ENCODE assay signal across 9 cellular contexts in the genomic region with DNA sequence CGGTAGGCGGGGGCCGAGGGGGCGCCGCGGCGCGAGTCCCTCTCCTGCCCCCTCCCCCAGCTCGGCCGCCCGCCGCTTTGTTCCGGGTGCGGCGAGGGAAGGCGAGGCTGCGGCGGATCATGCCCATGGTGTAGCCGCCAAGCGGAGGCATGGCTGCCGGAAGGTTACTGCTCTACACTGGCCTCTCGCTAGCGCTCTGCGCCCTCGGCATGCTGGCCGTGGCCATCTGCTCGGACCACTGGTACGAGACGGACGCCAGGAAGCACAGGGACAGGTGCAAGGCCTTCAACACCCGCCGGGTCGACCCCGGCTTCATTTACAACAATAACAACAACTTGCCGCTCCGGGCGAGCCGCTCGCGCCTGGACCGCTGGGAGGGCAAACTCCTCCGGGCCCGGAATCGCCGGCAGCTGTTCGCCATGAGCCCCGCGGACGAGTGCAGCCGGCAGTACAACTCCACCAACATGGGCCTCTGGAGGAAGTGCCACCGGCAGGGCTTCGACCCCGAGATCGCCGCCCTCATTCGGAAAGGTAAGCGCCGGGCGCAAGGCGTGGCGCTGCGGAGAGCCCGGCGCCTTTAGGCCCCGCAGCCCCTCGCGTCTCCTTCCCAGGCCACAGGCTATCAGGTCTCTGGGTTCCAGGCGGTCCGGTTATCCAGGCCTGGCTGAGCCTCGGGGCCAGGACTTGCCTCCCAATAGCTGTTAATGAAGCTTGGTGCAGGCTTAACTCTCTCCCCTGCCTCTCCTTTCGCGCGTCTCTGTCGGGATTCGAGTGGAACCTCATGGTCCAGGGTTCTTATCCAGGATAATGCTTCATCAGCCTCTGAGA. TPM values are rescaled to one million over a fixed set of nuclear protein-coding genes. Genes with fewer than 3 reads are reported as not detected.
DNase-seq lines count a peak whose midpoint lies in the region; ATAC-seq, FAIRE-seq and TF ChIP-seq lines count a peak whose summit lies in the region.
"Had no signal": no experiment of that assay in that cellular context is flagged by ENCODE, and none has a peak within 500 bp of the region (broad histone marks: within the 10 kb centered on the region; RNA-seq: fewer than 3 reads in every experiment).

No MANE protein-coding gene starts in this region.

- CTCF ChIA-PET in A549 (lab: Yijun Ruan, JAX): no interaction called here

- POLR2A ChIA-PET in A549 (lab: Yijun Ruan, JAX): interaction anchor here (2.8 kb wide), 1 partner anchor 60 kb away, joined by 14 read pairs; a partner anchor contains a TSS

- peak in 1 of 2 experiments; percentile 31 for DNase-seq in A549 (ENCODE audit: low read depth in 1 of 2, low spot score in 1 of 2)
- DNase-seq in RPMI7951 (ENCODE audit: low read depth): peak; percentile 34
- DNase-seq in coronary artery (ENCODE audit: low spot score): no peak
- peak in 1 of 2 donors; percentile 16 for DNase-seq in memory B cell (ENCODE audit: low spot score in 2 of 2)
- no peak for DNase-seq in tibial artery
- DNase-seq in MV-4-11 (lab: John Stamatoyannopoulos, UW): no peak

- no peak for TF ChIP-seq EP300 in A549 (IDR thresholded peaks at IDR 0.05)

- peaks cover 13% of the 10 kb centered on the region; the same call in 2 of the 3 replicates for H3K4me1 ChIP-seq in A549
- H3K4me1 ChIP-seq in tibial artery: peaks cover 0 to 42% (median 39%) of the 10 kb centered on the region in 4 donors

- TF ChIP-seq POLR2A in A549 (IDR thresholded peaks at IDR 0.05; ENCODE audit: low read length): no peak

- TF ChIP-seq CTCF in A549 (IDR thresholded peaks at IDR 0.05) (no peak), coronary artery (IDR thresholded peaks at IDR 0.05) (no peak), tibial artery (IDR thresholded peaks at IDR 0.05) (no peak)

- H3K4me2 ChIP-seq in A549: peak overlapping the region; percentile 99

- H3K4me3 Mint-ChIP-seq in memory B cell: peak overlapping the region; percentile 77

- H3K27ac ChIP-seq in A549 (peak overlapping the region; percentile 47 to 75; a peak in 5 of 6 replicates), coronary artery (no peak overlapping the region), tibial artery (no peak overlapping the region)
- H3K27ac ChIP-seq: epithelial cell of prostate had no signal

- H3K27me3 Mint-ChIP-seq in memory B cell: peaks cover 20% of the 10 kb centered on the region

- H3K9me3 Mint-ChIP-seq in memory B cell: no peaks in the 10 kb centered on the region

- no peaks in the 10 kb centered on the region for H3K36me3 Mint-ChIP-seq in memory B cell

- intact Hi-C loops in tibial artery (cut with DNase I; ENCODE audit: low total_unique reads): no loop called here

- H3K27me3 ChIP-seq in tibial artery: peaks cover 0 to 68% of the 10 kb centered on the region in 2 donors

- H3K9me3 ChIP-seq in A549 (no peaks in the 10 kb centered on the region), tibial artery (no peaks in the 10 kb centered on the region)

- H3K4me3 ChIP-seq in A549 (peak overlapping the region; percentile 65), GM08714 (ENCODE audit: low read length) (peak overlapping the region; percentile 40; the same call in 1 of the 2 replicates), coronary artery (peak overlapping the region; percentile 71), tibial artery (peak overlapping the region; percentile 43 to 58)

- 45% methylated on average over 12 of the region's 75 CpGs for WGBS in A549 (ENCODE audit: missing lambda C conversion rate)

- no peak overlapping the region for H3K27ac Mint-ChIP-seq in memory B cell

- H3K4me1 Mint-ChIP-seq in memory B cell: peaks cover 12% of the 10 kb centered on the region

- peak; percentile 46 to 70 for ATAC-seq in A549
- peak; percentile 26 for ATAC-seq in memory B cell (ENCODE audit: low read depth)
- ATAC-seq in GM21576 (IDR thresholded peaks at IDR 0.05; ENCODE audit: unreplicated experiment): no peak

- TF ChIP-seq RAD21 in A549 (conservative IDR thresholded peaks at IDR 0.05 in 1 of 2, IDR thresholded peaks at IDR 0.05 in 1 of 2): no peak

- FAIRE-seq in A549 (lab: Jason Lieb, UNC): no peak

- no peaks in the 10 kb centered on the region for H3K36me3 ChIP-seq in tibial artery

TF ChIP-seq in A549, 52 proteins besides CTCF, POLR2A, EP300 and RAD21:
- no peak for TF ChIP-seq NPAS2 (CRISPR knock-in tag; IDR thresholded peaks at IDR 0.05; ENCODE audit: borderline replicate concordance)
- TF ChIP-seq ZFP36 (IDR thresholded peaks at IDR 0.05; ENCODE audit: borderline replicate concordance, partially characterized antibody): no peak
- TF ChIP-seq HDAC2 (IDR thresholded peaks at IDR 0.05): no peak
- TF ChIP-seq, protein P1, sequence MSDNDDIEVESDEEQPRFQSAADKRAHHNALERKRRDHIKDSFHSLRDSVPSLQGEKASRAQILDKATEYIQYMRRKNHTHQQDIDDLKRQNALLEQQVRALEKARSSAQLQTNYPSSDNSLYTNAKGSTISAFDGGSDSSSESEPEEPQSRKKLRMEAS (IDR thresholded peaks at IDR 0.05): peak; percentile 26; the same call in 1 of the 2 replicates
- TF ChIP-seq MYC (IDR thresholded peaks at IDR 0.05; ENCODE audit: borderline replicate concordance, low read length): no peak
- TF ChIP-seq RNF2 (IDR thresholded peaks at IDR 0.05; ENCODE audit: borderline replicate concordance, low read depth): 0 out of 2 replicates have a peak, but pooled peaks have one; percentile 53
- no peak for TF ChIP-seq JUNB (IDR thresholded peaks at IDR 0.05)
- no peak for TF ChIP-seq FOSL2 (IDR thresholded peaks at IDR 0.05)
- no peak for TF ChIP-seq FOSL2 (CRISPR knock-in tag; IDR thresholded peaks at IDR 0.05)
- TF ChIP-seq, protein P2, sequence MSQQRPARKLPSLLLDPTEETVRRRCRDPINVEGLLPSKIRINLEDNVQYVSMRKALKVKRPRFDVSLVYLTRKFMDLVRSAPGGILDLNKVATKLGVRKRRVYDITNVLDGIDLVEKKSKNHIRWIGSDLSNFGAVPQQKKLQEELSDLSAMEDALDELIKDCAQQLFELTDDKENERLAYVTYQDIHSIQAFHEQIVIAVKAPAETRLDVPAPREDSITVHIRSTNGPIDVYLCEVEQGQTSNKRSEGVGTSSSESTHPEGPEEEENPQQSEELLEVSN (IDR thresholded peaks at IDR 0.05; ENCODE audit: borderline replicate concordance, low read depth): 0 out of 2 replicates have a peak, but pooled peaks have one; percentile 31
- TF ChIP-seq NR3C1 (IDR thresholded peaks at IDR 0.05): no peak

RNA-seq across cellular contexts. Expression of a gene that starts 0.5 kb away (rescaled TPM):
- polyA plus RNA-seq in A549 (2011; rRNA removed): 0.93 and 1.1 TPM in 2 replicates
- 0.21 and 0.28 TPM in 2 replicates for polyA plus RNA-seq in A549 (2012; cell fraction: cytosol; rRNA removed)
- 0.68 and 0.72 TPM in 2 replicates for polyA plus RNA-seq in A549 (2012; cell fraction: nucleus; rRNA removed)
- 0.84 to 1.1 TPM (median 0.88 TPM) in 3 replicates for polyA plus RNA-seq in A549 (2017; fragmentation: RNase III; extraction: RNeasy Plus Mini Kit Qiagen cat#74134 plus additional on column Dnase treatment)
- polyA minus RNA-seq in A549 (2011; rRNA and poly(A)+ RNA removed): 1.9 TPM in 2 replicates
- 4.1 and 4.3 TPM in 2 replicates for total RNA-seq in RPMI7951 (2014; rRNA removed; shearing (Covaris generic))

RNA-seq across cellular contexts. Expression of a gene that starts 59.6 kb away (rescaled TPM):
- polyA plus RNA-seq in A549 (2011; rRNA removed) (174 and 186 TPM in 2 replicates), A549 (2017; fragmentation: RNase III; extraction: RNeasy Plus Mini Kit Qiagen cat#74134 plus additional on column Dnase treatment) (120 to 132 TPM (median 125 TPM) in 3 replicates)
- polyA plus RNA-seq in A549 (2012; cell fraction: cytosol; rRNA removed): 51.8 and 61.1 TPM in 2 replicates
- 7.5 and 11.8 TPM in 2 replicates for polyA plus RNA-seq in A549 (2012; cell fraction: nucleus; rRNA removed)
- polyA minus RNA-seq in A549 (2011; rRNA and poly(A)+ RNA removed): 17.2 and 25.7 TPM in 2 replicates
- 55.7 and 70.3 TPM in 2 replicates for total RNA-seq in RPMI7951 (2014; rRNA removed; shearing (Covaris generic))

Comparison
In these comparisons a context has a peak if more than half of its experiments do, and no peak if none do; other contexts are left out.
1. H3K27ac ChIP-seq: peak in A549 (2 of 2); none in coronary artery (0 of 2) and tibial artery (0 of 2).
2. Peak in every context shown above with its lines, with median percentiles within 50 percentile points of each other: H3K4me3 ChIP-seq.